In genomic region chr11:127902405-127902804, GRCh38 we compare ENCODE assay signal across 22 cellular contexts.
DNase-seq lines count a peak whose midpoint lies in the region; ATAC-seq and TF ChIP-seq lines count a peak whose summit lies in the region.
"Had no signal": no experiment of that assay in that cellular context is flagged by ENCODE, and none has a peak within 500 bp of the region (broad histone marks: within the 10 kb centered on the region; RNA-seq: fewer than 3 reads in every experiment).

No MANE protein-coding gene starts in this region.

- H3K4me1 Mint-ChIP-seq in brain, result peaks cover 17% of the 10 kb centered on the region
- peaks cover 7% of the 10 kb centered on the region for H3K4me1 Mint-ChIP-seq in nephron

- DNase-seq in RPMI7951 (ENCODE audit: low read depth), result peak; percentile 19
- peak; percentile 26 for DNase-seq in retina
- no peak for DNase-seq in activated effector memory CD4-positive, alpha-beta T cell treated with Interleukin-2 at 50 U/mL for 16 hours
- no peak for DNase-seq in dedifferentiated amniotic fluid mesenchymal stem cell (ENCODE audit: extremely low spot score)
- no peak for DNase-seq in COLO668 (lab: John Stamatoyannopoulos, UW; ENCODE audit: unreplicated experiment)
- DNase-seq: BE2C, DMS153, DND-41, H9, KBM-7, MV-4-11, NCI-H1105, NCI-H146, NCI-H1930, NCI-H2107, NCI-H446 treated with DMSO at 0.1 percent for 48 hours, NCI-H526, SHP77 treated with DMSO at 0.1 percent for 48 hours had no signal

- no peak for ATAC-seq in GM21576 (IDR thresholded peaks at IDR 0.05; ENCODE audit: unreplicated experiment)
- ATAC-seq: GM23338 had no signal

- H3K4me3 Mint-ChIP-seq in brain (no peak overlapping the region), nephron (no peak overlapping the region)
- H3K4me3 Mint-ChIP-seq: GM23338, H9 had no signal

- no peak for TF ChIP-seq CTCF in brain (conservative IDR thresholded peaks at IDR 0.05)
- no peak for TF ChIP-seq CTCF in nephron (IDR thresholded peaks at IDR 0.05; ENCODE audit: unreplicated experiment in 3 of 3)

- no peaks in the 10 kb centered on the region for H3K36me3 Mint-ChIP-seq in brain
- peaks cover 5% of the 10 kb centered on the region for H3K36me3 Mint-ChIP-seq in nephron (ENCODE audit: low read depth)

- peaks cover 11% of the 10 kb centered on the region for H3K27me3 Mint-ChIP-seq in brain
- H3K27me3 Mint-ChIP-seq in nephron (ENCODE audit: low read depth), result no peaks in the 10 kb centered on the region

- H3K9me3 Mint-ChIP-seq in brain, result peaks cover 2 to 12% (median 10%) of the 10 kb centered on the region in 5 experiments
- H3K9me3 Mint-ChIP-seq in nephron, result peaks cover 13% of the 10 kb centered on the region

- H3K27ac Mint-ChIP-seq in brain, result peak overlapping the region in 3 of 5 experiments; percentile 1 to 75 (median 6)
- peak overlapping the region in 2 of 3 experiments; percentile 21 to 71 for H3K27ac Mint-ChIP-seq in nephron
- H3K27ac Mint-ChIP-seq: GM23338, H9 had no signal

Comparison
In these comparisons a context has a peak if more than half of its experiments do, and no peak if none do; other contexts are left out.
1. DNase-seq: peak in RPMI7951 (single experiment) and retina (single experiment); none in activated effector memory CD4-positive, alpha-beta T cell treated with Interleukin-2 at 50 U/mL for 16 hours (single experiment), dedifferentiated amniotic fluid mesenchymal stem cell (single experiment) and COLO668 (single experiment).